8 cellular contexts compared by ENCODE assay signal in the genomic region with DNA sequence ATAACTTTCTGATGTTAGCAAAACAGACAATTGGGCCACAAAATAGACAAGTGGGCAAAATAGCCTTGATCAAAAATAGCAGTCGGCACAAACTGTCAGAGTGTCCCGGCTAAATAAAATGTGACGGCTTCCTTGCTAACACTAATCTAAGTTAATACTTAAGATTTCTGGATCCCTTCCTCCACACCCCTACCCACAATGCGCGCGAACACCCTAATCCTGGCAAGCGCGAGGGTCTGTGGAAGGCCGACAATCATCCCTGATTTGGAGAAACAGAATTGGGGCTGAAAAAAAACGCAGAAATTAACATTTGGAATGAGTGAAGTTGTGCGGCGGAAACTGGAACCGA. TPM values are rescaled to one million over a fixed set of nuclear protein-coding genes. Genes with fewer than 3 reads are reported as not detected.
DNase-seq lines count a peak whose midpoint lies in the region; ATAC-seq, FAIRE-seq and TF ChIP-seq lines count a peak whose summit lies in the region.

No MANE protein-coding gene starts in this region.

- TF ChIP-seq EP300 in A549 (IDR thresholded peaks at IDR 0.05) = no peak

- peaks cover 73% of the 10 kb centered on the region for H3K4me1 Mint-ChIP-seq in brain

- CTCF ChIA-PET in A549 (lab: Yijun Ruan, JAX) = interaction anchor here (0.6 to 1.5 kb wide), 2 partner anchors 252 to 853 kb away, joined by 4 read pairs; no protein-coding TSS in a partner anchor

- peak; percentile 2 to 13; a peak in 4 of 6 replicates for ATAC-seq in A549
- peak; percentile 0 for ATAC-seq in HG03066 (IDR thresholded peaks at IDR 0.05; ENCODE audit: low read depth, unreplicated experiment)
- no peak for ATAC-seq in GM18517 (IDR thresholded peaks at IDR 0.05; ENCODE audit: unreplicated experiment)
- no peak for ATAC-seq in GM21576 (IDR thresholded peaks at IDR 0.05; ENCODE audit: unreplicated experiment)

- peak overlapping the region; percentile 96 to 98 (median 97) for H3K4me3 Mint-ChIP-seq in brain

- no peaks in the 10 kb centered on the region for H3K9me3 Mint-ChIP-seq in brain

- H3K27me3 Mint-ChIP-seq in brain = peaks cover 6% of the 10 kb centered on the region

- TF ChIP-seq CTCF in A549 (IDR thresholded peaks at IDR 0.05) = no peak
- TF ChIP-seq CTCF in brain (conservative IDR thresholded peaks at IDR 0.05) = no peak

- POLR2A ChIA-PET in A549 (lab: Yijun Ruan, JAX) = interaction anchor here (0.6 to 1.3 kb wide), 4 partner anchors 12 to 439 kb away, joined by 3 read pairs; no protein-coding TSS in a partner anchor

- TF ChIP-seq POLR2A in A549 (IDR thresholded peaks at IDR 0.05; ENCODE audit: low read length) = no peak

- H3K27ac Mint-ChIP-seq in brain = peak overlapping the region; percentile 89 to 98 (median 96)

- peaks cover 28% of the 10 kb centered on the region for H3K4me1 ChIP-seq in A549
- H3K4me1 ChIP-seq in mesodermal cell (ENCODE audit: control insufficient read depth, insufficient read depth, low read length, poor library complexity, severe bottlenecking) = peaks cover 3% of the 10 kb centered on the region

- peak overlapping the region; percentile 82 for H3K4me2 ChIP-seq in A549

- peaks cover 32% of the 10 kb centered on the region for H3K36me3 Mint-ChIP-seq in brain

- H3K9me3 ChIP-seq in A549 = no peaks in the 10 kb centered on the region
- H3K9me3 ChIP-seq in mesodermal cell (ENCODE audit: control insufficient read depth, low read length) = no peaks in the 10 kb centered on the region

- no peak for FAIRE-seq in A549 (lab: Jason Lieb, UNC)
- no peak for FAIRE-seq in RCC 7860 (lab: Jason Lieb, UNC)

- H3K4me3 ChIP-seq in A549 = peak overlapping the region; percentile 76
- H3K4me3 ChIP-seq in mesodermal cell (ENCODE audit: extremely low read depth, insufficient read depth, low read length, poor library complexity, severe bottlenecking) = peak overlapping the region; percentile 87

- no peak for DNase-seq in A549 (ENCODE audit: low read depth in 1 of 2, low spot score in 1 of 2)
- DNase-seq in RCC 7860 (ENCODE audit: low spot score) = no peak
- no peak for DNase-seq in AG20443 (ENCODE audit: low spot score)

- H3K27ac ChIP-seq in A549 (peak overlapping the region; percentile 72 to 91), mesodermal cell (ENCODE audit: low read depth, low read length, severe bottlenecking) (peak overlapping the region; percentile 61)

- H3K36me3 ChIP-seq in mesodermal cell (ENCODE audit: control insufficient read depth, insufficient read depth, low read length) = peaks cover 7% of the 10 kb centered on the region

- TF ChIP-seq RAD21 in A549 (conservative IDR thresholded peaks at IDR 0.05 in 1 of 2, IDR thresholded peaks at IDR 0.05 in 1 of 2) = no peak

- WGBS in A549 (ENCODE audit: missing lambda C conversion rate) = 3% methylated on average over 13 of the region's 13 CpGs
- WGBS in mesodermal cell (ENCODE audit: insufficient coverage in 2 of 2), 2 experiments = 17 to 46% methylated on average over 5 to 7 of the region's 13 CpGs

TF ChIP-seq in A549, 52 proteins besides CTCF, POLR2A, EP300 and RAD21:
- TF ChIP-seq MAX (IDR thresholded peaks at IDR 0.05) (no peak), EHF (CRISPR knock-in tag; IDR thresholded peaks at IDR 0.05) (no peak), BCL3 (IDR thresholded peaks at IDR 0.05) (no peak), BHLHE40 (IDR thresholded peaks at IDR 0.05; ENCODE audit: low read depth, low read length) (no peak), POLR2AphosphoS2 (conservative IDR thresholded peaks at IDR 0.05; ENCODE audit: low read length) (no peak), NPAS2 (CRISPR knock-in tag; IDR thresholded peaks at IDR 0.05; ENCODE audit: borderline replicate concordance) (no peak), GATA3 (IDR thresholded peaks at IDR 0.05; ENCODE audit: borderline replicate concordance) (no peak), FOSL2 (IDR thresholded peaks at IDR 0.05) (no peak), FOSL2 (CRISPR knock-in tag; IDR thresholded peaks at IDR 0.05) (no peak), KDM1A (IDR thresholded peaks at IDR 0.05; ENCODE audit: low read depth) (0 out of 2 replicates have a peak, but pooled peaks have one; percentile 12), JUNB (IDR thresholded peaks at IDR 0.05) (no peak), KDM5A (IDR thresholded peaks at IDR 0.05) (peak; percentile 41; the same call in 1 of the 2 replicates), CBX2 (IDR thresholded peaks at IDR 0.05; ENCODE audit: borderline replicate concordance, low read depth) (no peak), FOXS1 (CRISPR knock-in tag; IDR thresholded peaks at IDR 0.05) (no peak), FOSB (CRISPR knock-in tag; IDR thresholded peaks at IDR 0.05) (no peak)

RNA-seq across cellular contexts. Expression of gene CEP290, which starts 0.5 kb away (rescaled TPM):
- polyA plus RNA-seq in A549 (2011; rRNA removed) = 12.4 and 23.1 TPM in 2 replicates
- 6.8 and 8.1 TPM in 2 replicates for polyA plus RNA-seq in A549 (2012; cell fraction: cytosol; rRNA removed)
- polyA plus RNA-seq in A549 (2012; cell fraction: nucleus; rRNA removed) = 3.8 and 4.9 TPM in 2 replicates
- polyA plus RNA-seq in A549 (2017; fragmentation: RNase III; extraction: RNeasy Plus Mini Kit Qiagen cat#74134 plus additional on column Dnase treatment) = 6.7 to 7.9 TPM (median 6.8 TPM) in 3 replicates
- polyA minus RNA-seq in A549 (2011; rRNA and poly(A)+ RNA removed) = 6.1 and 7.7 TPM in 2 replicates
- polyA plus RNA-seq in brain (ENCODE audit: insufficient read depth, low read depth, low replicate concordance) = 0.70 TPM
- polyA plus RNA-seq in mesodermal cell (2013, experiment 1 of 2) = 10.2 TPM
- 14.1 TPM for polyA plus RNA-seq in mesodermal cell (2013, experiment 2 of 2)

RNA-seq across cellular contexts. Expression of gene TMTC3, which starts 0.7 kb away (rescaled TPM):
- 32.7 and 34.9 TPM in 2 replicates for polyA plus RNA-seq in A549 (2011; rRNA removed)
- 2.1 and 2.8 TPM in 2 replicates for polyA plus RNA-seq in A549 (2012; cell fraction: cytosol; rRNA removed)
- 1.8 and 2.9 TPM in 2 replicates for polyA plus RNA-seq in A549 (2012; cell fraction: nucleus; rRNA removed)
- 10.8 to 12.0 TPM (median 11.5 TPM) in 3 replicates for polyA plus RNA-seq in A549 (2017; fragmentation: RNase III; extraction: RNeasy Plus Mini Kit Qiagen cat#74134 plus additional on column Dnase treatment)
- polyA minus RNA-seq in A549 (2011; rRNA and poly(A)+ RNA removed) = 50.1 and 62.0 TPM in 2 replicates
- 1.5 TPM for polyA plus RNA-seq in brain (ENCODE audit: insufficient read depth, low read depth, low replicate concordance)
- polyA plus RNA-seq in mesodermal cell (2013, experiment 1 of 2) = 13.0 TPM
- polyA plus RNA-seq in mesodermal cell (2013, experiment 2 of 2) = 15.0 TPM

Comparison
In these comparisons a context has a peak if more than half of its experiments do, and no peak if none do; other contexts are left out.
1. ATAC-seq: peak in A549 (2 of 2) and HG03066 (single experiment); none in GM18517 (single experiment) and GM21576 (single experiment).